In genomic region chr4:147648656-147649055, GRCh38 we compare ENCODE assay signal across 21 cellular contexts. TPM values are rescaled to one million over a fixed set of nuclear protein-coding genes. Genes with fewer than 3 reads are reported as not detected.
DNase-seq lines count a peak whose midpoint lies in the region; ATAC-seq and TF ChIP-seq lines count a peak whose summit lies in the region.
"Had no signal": no experiment of that assay in that cellular context is flagged by ENCODE, and none has a peak within 500 bp of the region (broad histone marks: within the 10 kb centered on the region; RNA-seq: fewer than 3 reads in every experiment).

No MANE protein-coding gene starts in this region.

- H2BK5ac ChIP-seq in mesenchymal stem cell (ENCODE audit: low read depth, low read length, poor library complexity, severe bottlenecking): no peak overlapping the region

- H3K9me3 Mint-ChIP-seq in natural killer cell (no peaks in the 10 kb centered on the region), nephron progenitor cell (peaks cover 7% of the 10 kb centered on the region)
- H3K9me3 Mint-ChIP-seq in natural killer cell treated with Interleukin-12 subunit alpha and Interleukin-12 subunit beta and Interleukin-15 and Interleukin-18, amount 100 ng/mL, for 72 hours: no peaks in the 10 kb centered on the region
- H3K9me3 Mint-ChIP-seq in central memory CD8-positive, alpha-beta T cell: no peaks in the 10 kb centered on the region
- H3K9me3 Mint-ChIP-seq: CD8-positive, alpha-beta T cell; IgD-negative memory B cell had no signal

- H2BK12ac ChIP-seq in mesenchymal stem cell (ENCODE audit: low read length in 2 of 2): no peak overlapping the region

- H4K91ac ChIP-seq in mesenchymal stem cell (ENCODE audit: low read length): no peak overlapping the region

- no peak overlapping the region for H3K18ac ChIP-seq in mesenchymal stem cell (ENCODE audit: low read depth in 1 of 2, low read length in 2 of 2)

- no peak for TF ChIP-seq CTCF in natural killer cell (IDR thresholded peaks at IDR 0.05)
- no peak for TF ChIP-seq CTCF in nephron progenitor cell (IDR thresholded peaks at IDR 0.05)
- TF ChIP-seq CTCF in thyroid gland (IDR thresholded peaks at IDR 0.05): no peak

- H3K4me3 ChIP-seq in thyroid gland (replicated peaks in 1 of 3) (no peak overlapping the region), mesenchymal stem cell (ENCODE audit: insufficient read depth in 1 of 2, low read depth in 1 of 2, low read length in 2 of 2) (no peak overlapping the region)
- H3K4me3 ChIP-seq: BLaER1 treated with 17β-estradiol and CSF1 and Interleukin-3, amounts not matched to agents 10 nM and 100 nM had no signal

- no peak overlapping the region for H3K14ac ChIP-seq in mesenchymal stem cell (ENCODE audit: low read length in 2 of 2)

- peak overlapping the region; percentile 64 to 78 (median 73) for H3K27ac ChIP-seq in thyroid gland
- no peak overlapping the region for H3K27ac ChIP-seq in mesenchymal stem cell (ENCODE audit: low read length, poor library complexity, severe bottlenecking)
- H3K27ac ChIP-seq: BLaER1 treated with 17β-estradiol and CSF1 and Interleukin-3, amounts not matched to agents 10 nM and 100 nM had no signal

- H3K4me1 Mint-ChIP-seq in natural killer cell: peaks cover 46% of the 10 kb centered on the region in 2 donors
- H3K4me1 Mint-ChIP-seq in natural killer cell treated with Interleukin-12 subunit alpha and Interleukin-12 subunit beta and Interleukin-15 and Interleukin-18, amount 100 ng/mL, for 72 hours (ENCODE audit: low read depth in 2 of 2): peaks cover 19 to 21% of the 10 kb centered on the region in 2 donors
- peaks cover 59% of the 10 kb centered on the region for H3K4me1 Mint-ChIP-seq in central memory CD8-positive, alpha-beta T cell
- peaks cover 9% of the 10 kb centered on the region for H3K4me1 Mint-ChIP-seq in nephron progenitor cell

- H2AFZ ChIP-seq in mesenchymal stem cell (ENCODE audit: low read depth, low read length): no peak overlapping the region

- H3K4me3 Mint-ChIP-seq in natural killer cell: peak overlapping the region; percentile 45
- H3K4me3 Mint-ChIP-seq in natural killer cell treated with Interleukin-12 subunit alpha and Interleukin-12 subunit beta and Interleukin-15 and Interleukin-18, amount 100 ng/mL, for 72 hours: no peak overlapping the region
- H3K4me3 Mint-ChIP-seq in central memory CD8-positive, alpha-beta T cell: no peak overlapping the region
- H3K4me3 Mint-ChIP-seq in nephron progenitor cell: no peak overlapping the region
- H3K4me3 Mint-ChIP-seq: B cell; CD8-positive, alpha-beta T cell; IgD-negative memory B cell had no signal

- DNase-seq in natural killer cell: no peak
- DNase-seq in natural killer cell treated with Interleukin-12 subunit alpha and Interleukin-12 subunit beta and Interleukin-15 and Interleukin-18, amount 100 ng/mL, for 72 hours (ENCODE audit: low spot score): no peak
- no peak for DNase-seq in central memory CD8-positive, alpha-beta T cell (ENCODE audit: low spot score in 2 of 2)
- no peak for DNase-seq in nephron progenitor cell
- no peak for DNase-seq in thyroid gland
- no peak for DNase-seq in mesenchymal stem cell
- DNase-seq: Calu3; CD8-positive, alpha-beta T cell; DMS 273 treated with DMSO at 0.1 percent for 48 hours; DMS53; DND-41; EL; GOT3; H7; KBM-7 had no signal

- no peaks in the 10 kb centered on the region for H3K36me3 Mint-ChIP-seq in natural killer cell
- H3K36me3 Mint-ChIP-seq in natural killer cell treated with Interleukin-12 subunit alpha and Interleukin-12 subunit beta and Interleukin-15 and Interleukin-18, amount 100 ng/mL, for 72 hours: no peaks in the 10 kb centered on the region
- peaks cover 15% of the 10 kb centered on the region for H3K36me3 Mint-ChIP-seq in central memory CD8-positive, alpha-beta T cell (ENCODE audit: insufficient read depth)
- H3K36me3 Mint-ChIP-seq in nephron progenitor cell (ENCODE audit: low read depth): peaks cover 64% of the 10 kb centered on the region

- TF ChIP-seq POLR2A in thyroid gland (IDR thresholded peaks at IDR 0.05): no peak

- intact Hi-C loops in natural killer cell (cut with micrococcal nuclease): no loop called here
- intact Hi-C loops in thyroid gland (cut with DNase I): no loop called here

- H3K4ac ChIP-seq in mesenchymal stem cell (ENCODE audit: low read depth in 1 of 2, low read length in 2 of 2): no peak overlapping the region

- H3K4me2 ChIP-seq in mesenchymal stem cell (ENCODE audit: low read length, poor library complexity, severe bottlenecking): no peak overlapping the region
- H3K4me2 ChIP-seq: BLaER1 treated with 17β-estradiol and CSF1 and Interleukin-3, amounts not matched to agents 10 nM and 100 nM had no signal

- ATAC-seq in natural killer cell (no peak), HG02678 (IDR thresholded peaks at IDR 0.05; ENCODE audit: unreplicated experiment) (no peak), HG03342 (IDR thresholded peaks at IDR 0.05; ENCODE audit: unreplicated experiment) (no peak)
- ATAC-seq in natural killer cell treated with Interleukin-12 subunit alpha and Interleukin-12 subunit beta and Interleukin-15 and Interleukin-18, amount 100 ng/mL, for 72 hours: no peak
- ATAC-seq in central memory CD8-positive, alpha-beta T cell (replicated peaks; ENCODE audit: extremely low read depth, poor library complexity, severe bottlenecking): no peak
- ATAC-seq: CD8-positive, alpha-beta T cell; HepG2 had no signal

- no peak overlapping the region for H4K8ac ChIP-seq in mesenchymal stem cell (ENCODE audit: low read length)

- peaks cover 31 to 40% of the 10 kb centered on the region in 2 donors for H3K4me1 ChIP-seq in thyroid gland
- no peaks in the 10 kb centered on the region for H3K4me1 ChIP-seq in mesenchymal stem cell (ENCODE audit: control insufficient read depth, insufficient read depth, low read depth, low read length)
- H3K4me1 ChIP-seq: BLaER1 treated with 17β-estradiol and CSF1 and Interleukin-3, amounts not matched to agents 10 nM and 100 nM had no signal

- no peak overlapping the region for H2BK120ac ChIP-seq in mesenchymal stem cell (ENCODE audit: low read depth, low read length)

- no peaks in the 10 kb centered on the region for H3K36me3 ChIP-seq in thyroid gland
- peaks cover 3 to 29% of the 10 kb centered on the region in 2 experiments for H3K36me3 ChIP-seq in mesenchymal stem cell (ENCODE audit: control insufficient read depth in 1 of 2, insufficient read depth in 2 of 2, low read depth in 1 of 2, low read length in 2 of 2)

- H3K27ac Mint-ChIP-seq in natural killer cell: peak overlapping the region; percentile 27 to 45
- H3K27ac Mint-ChIP-seq in natural killer cell treated with Interleukin-12 subunit alpha and Interleukin-12 subunit beta and Interleukin-15 and Interleukin-18, amount 100 ng/mL, for 72 hours: no peak overlapping the region
- peak overlapping the region; percentile 16 for H3K27ac Mint-ChIP-seq in central memory CD8-positive, alpha-beta T cell (ENCODE audit: low read depth)
- H3K27ac Mint-ChIP-seq in nephron progenitor cell: peak overlapping the region; percentile 84
- H3K27ac Mint-ChIP-seq: B cell; CD8-positive, alpha-beta T cell had no signal

- H3K9me3 ChIP-seq in thyroid gland (no peaks in the 10 kb centered on the region), mesenchymal stem cell (ENCODE audit: control insufficient read depth, low read length) (peaks cover 4% of the 10 kb centered on the region)

- peaks cover 18% of the 10 kb centered on the region for H3K79me1 ChIP-seq in mesenchymal stem cell (replicated peaks; ENCODE audit: low read length, poor library complexity, severe bottlenecking)

- no peak overlapping the region for H3K9ac ChIP-seq in mesenchymal stem cell (ENCODE audit: low read length)
- H3K9ac ChIP-seq: BLaER1 treated with 17β-estradiol and CSF1 and Interleukin-3, amounts not matched to agents 10 nM and 100 nM had no signal

- H2AK5ac ChIP-seq in mesenchymal stem cell (ENCODE audit: low read length, severe bottlenecking): no peak overlapping the region

- no peaks in the 10 kb centered on the region for H3K27me3 ChIP-seq in thyroid gland
- no peaks in the 10 kb centered on the region for H3K27me3 ChIP-seq in mesenchymal stem cell (ENCODE audit: control insufficient read depth in 1 of 2, insufficient read depth in 1 of 2, low read length in 2 of 2)
- H3K27me3 ChIP-seq: BLaER1 treated with 17β-estradiol and CSF1 and Interleukin-3, amounts not matched to agents 10 nM and 100 nM had no signal

- no peak overlapping the region for H3K23ac ChIP-seq in mesenchymal stem cell (ENCODE audit: low read length in 2 of 2)

- H2BK15ac ChIP-seq in mesenchymal stem cell (ENCODE audit: low read depth, poor library complexity, severe bottlenecking): no peak overlapping the region

- H3K27me3 Mint-ChIP-seq in natural killer cell (ENCODE audit: low read depth in 2 of 2) (no peaks in the 10 kb centered on the region), nephron progenitor cell (ENCODE audit: low read depth, poor library complexity) (no peaks in the 10 kb centered on the region)
- H3K27me3 Mint-ChIP-seq in natural killer cell treated with Interleukin-12 subunit alpha and Interleukin-12 subunit beta and Interleukin-15 and Interleukin-18, amount 100 ng/mL, for 72 hours: no peaks in the 10 kb centered on the region
- H3K27me3 Mint-ChIP-seq in central memory CD8-positive, alpha-beta T cell: no peaks in the 10 kb centered on the region
- H3K27me3 Mint-ChIP-seq: B cell, IgD-negative memory B cell had no signal

RNA-seq across cellular contexts. Expression of gene TMEM184C, which starts 31.5 kb away (rescaled TPM):
- total RNA-seq in natural killer cell (10 to 100 TPM; 14.4 to 15.5 (median 15.1) TPM), thyroid gland (10 to 100 TPM; 69.6 to 98.5 (median 82.5) TPM)
- total RNA-seq in natural killer cell treated with Interleukin-12 subunit alpha and Interleukin-12 subunit beta and Interleukin-15 and Interleukin-18, amount 100 ng/mL, for 72 hours: 10 to 100 TPM; 17.6 to 27.2 TPM
- polyA plus RNA-seq in mesenchymal stem cell (2013, experiment 1 of 2): 19.8 TPM
- polyA plus RNA-seq in mesenchymal stem cell (2013, experiment 2 of 2): 20.0 TPM

RNA-seq across cellular contexts. Expression of gene PRMT9, which starts 35.3 kb away (rescaled TPM):
- total RNA-seq in natural killer cell: 10 to 100 TPM; 13.4 to 16.6 (median 13.7) TPM
- 10 to 100 TPM in 1 of 2 donors, 1 to 10 TPM in 1; 6.5 to 11.8 TPM for total RNA-seq in natural killer cell treated with Interleukin-12 subunit alpha and Interleukin-12 subunit beta and Interleukin-15 and Interleukin-18, amount 100 ng/mL, for 72 hours
- 10 to 100 TPM; 22.9 to 28.3 (median 26.2) TPM for total RNA-seq in thyroid gland
- 4.2 TPM for polyA plus RNA-seq in mesenchymal stem cell (2013, experiment 1 of 2)
- 3.8 TPM for polyA plus RNA-seq in mesenchymal stem cell (2013, experiment 2 of 2)

Comparison
In these comparisons a context has a peak if more than half of its experiments do, and no peak if none do; other contexts are left out.
1. H3K27ac Mint-ChIP-seq: peak in natural killer cell (2 of 2), central memory CD8-positive, alpha-beta T cell (single experiment) and nephron progenitor cell (single experiment); none in natural killer cell treated with Interleukin-12 subunit alpha and Interleukin-12 subunit beta and Interleukin-15 and Interleukin-18, amount 100 ng/mL, for 72 hours (0 of 2).